14 cellular contexts compared by ENCODE assay signal in the genomic region with DNA sequence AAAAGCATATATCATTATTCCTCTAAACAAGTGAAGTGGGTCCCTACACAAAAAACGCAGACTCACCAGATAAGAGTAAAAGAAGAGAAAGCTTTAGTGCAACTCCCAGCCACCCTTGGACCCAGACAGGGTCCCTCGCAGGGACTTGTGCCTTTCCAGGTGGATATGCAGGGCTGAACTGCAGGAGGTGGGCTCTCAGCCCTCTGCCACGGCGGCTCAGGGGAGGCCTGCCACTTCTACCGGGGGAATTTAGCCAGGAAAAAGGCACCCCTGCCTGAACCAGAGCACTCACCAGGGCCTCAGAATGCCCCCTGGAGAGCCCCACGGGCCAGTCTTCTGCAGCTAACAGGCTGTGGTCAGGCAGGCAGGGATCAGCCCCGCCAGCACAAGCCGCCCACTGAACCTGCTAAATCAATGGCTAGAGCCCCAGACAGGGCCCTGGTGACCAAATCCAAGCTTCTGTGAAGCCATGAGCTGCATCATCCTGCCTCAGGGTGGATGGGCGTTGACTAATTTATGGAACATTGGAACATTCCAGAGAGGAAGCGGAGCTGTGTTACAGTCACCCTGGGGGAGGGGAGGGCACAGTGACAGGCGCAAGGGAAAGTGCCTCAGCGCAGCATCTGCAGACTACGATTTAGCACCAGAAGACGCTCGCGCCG.
A peak's percentile ranks its signal among the peaks of the same experiment; 100 is the strongest.
DNase-seq lines count a peak whose midpoint lies in the region; ATAC-seq, FAIRE-seq and TF ChIP-seq lines count a peak whose summit lies in the region.
"Had no signal": no experiment of that assay in that cellular context is flagged by ENCODE, and none has a peak within 500 bp of the region (broad histone marks: within the 10 kb centered on the region; RNA-seq: fewer than 3 reads in every experiment).

No MANE protein-coding gene starts in this region.

- H3K4ac ChIP-seq in mesendoderm (ENCODE audit: low read depth, low read length), result peak overlapping the region; percentile 91

- H3K79me2 ChIP-seq in mesendoderm (ENCODE audit: control insufficient read depth, insufficient read depth, low read length), result no peaks in the 10 kb centered on the region

- H3K27me3 ChIP-seq in mesendoderm (ENCODE audit: insufficient read depth, low read length, poor library complexity), result no peaks in the 10 kb centered on the region
- H3K27me3 ChIP-seq: esophagus squamous epithelium had no signal

- no peaks in the 10 kb centered on the region for H3K36me3 ChIP-seq in mesendoderm (ENCODE audit: control insufficient read depth, insufficient read depth, low read length)

- H3K9ac ChIP-seq in mesendoderm (ENCODE audit: low read length), result no peak overlapping the region

- no peak overlapping the region for H3K4me2 ChIP-seq in mesendoderm (ENCODE audit: low read length)

- no CpG with 5 or more reads among the region's 17 CpGs for WGBS in mesendoderm (ENCODE audit: extremely low coverage, insufficient coverage, low lambda C conversion rate)

- H3K79me1 ChIP-seq in mesendoderm (ENCODE audit: low read length), result no peaks in the 10 kb centered on the region

- H2BK120ac ChIP-seq in mesendoderm (ENCODE audit: low read depth, low read length), result no peak overlapping the region

- no peak overlapping the region for H4K8ac ChIP-seq in mesendoderm (ENCODE audit: low read depth, low read length)

- H3K4me1 ChIP-seq in mesendoderm (ENCODE audit: control insufficient read depth, low read depth, low read length), result no peaks in the 10 kb centered on the region

- no peak for TF ChIP-seq CTCF in AG09309 (IDR thresholded peaks at IDR 0.05; ENCODE audit: control insufficient read depth, insufficient read depth, low read depth, low read length, missing control alignments)

- H2AK5ac ChIP-seq in mesendoderm (ENCODE audit: low read length), result no peak overlapping the region

- peak; percentile 24 for DNase-seq in AG09309 (ENCODE audit: low read depth)
- DNase-seq in HTR-8/SVneo (ENCODE audit: insufficient read length, low spot score), result peak; percentile 51
- DNase-seq in dermis blood vessel endothelial cell, result peak; percentile 33
- DNase-seq in mesendoderm, result peak; percentile 92
- no peak for DNase-seq in Kasumi-1 (lab: John Stamatoyannopoulos, UW)
- no peak for DNase-seq in DMS 273 (lab: John Stamatoyannopoulos, UW; ENCODE audit: unreplicated experiment)
- DNase-seq in mucosa of gallbladder (ENCODE audit: low spot score), result no peak
- DNase-seq: activated CD8-positive, alpha-beta memory T cell treated with anti-CD3 and anti-CD28 coated beads, Interleukin-2, amount 10 ng/mL, durations not matched to agents 7 days and 5 days; anterior cingulate cortex; esophagus squamous epithelium; NCI-H82; stimulated activated naive CD8-positive, alpha-beta T cell treated with anti-CD3 and anti-CD28 coated beads, Interleukin-15, amount 100 ng/mL, for 72 hours had no signal

- H3K4me3 ChIP-seq in AG09309 (ENCODE audit: control insufficient read depth, low read depth, low read length) (no peak overlapping the region), mesendoderm (ENCODE audit: low read length) (no peak overlapping the region)
- H3K4me3 ChIP-seq: esophagus squamous epithelium had no signal

- no peak overlapping the region for H4K5ac ChIP-seq in mesendoderm (ENCODE audit: low read length)

- peak overlapping the region; percentile 49 for H3K56ac ChIP-seq in mesendoderm (ENCODE audit: low read length)

- no peak for ATAC-seq in HG03196 (IDR thresholded peaks at IDR 0.05; ENCODE audit: unreplicated experiment)
- ATAC-seq: activated CD8-positive, alpha-beta memory T cell treated with anti-CD3 and anti-CD28 coated beads, Interleukin-2, amount 10 ng/mL, durations not matched to agents 7 days and 5 days; stimulated activated naive CD8-positive, alpha-beta T cell treated with anti-CD3 and anti-CD28 coated beads, Interleukin-15, amount 100 ng/mL, for 72 hours had no signal

- H2BK5ac ChIP-seq in mesendoderm (ENCODE audit: low read length), result no peak overlapping the region

- H2BK15ac ChIP-seq in mesendoderm (replicated peaks; ENCODE audit: low read depth), result no peak overlapping the region

- peak overlapping the region; percentile 64 for H3K18ac ChIP-seq in mesendoderm (ENCODE audit: low read length)

- peak overlapping the region; percentile 68 for H3K27ac ChIP-seq in mesendoderm (ENCODE audit: low read depth, low read length)
- H3K27ac ChIP-seq: C4-2B, esophagus squamous epithelium had no signal

- FAIRE-seq in HTR-8/SVneo (lab: Jason Lieb, UNC), result no peak

- no peak overlapping the region for H3K23ac ChIP-seq in mesendoderm (ENCODE audit: low read length)

Comparison
In these comparisons a context has a peak if more than half of its experiments do, and no peak if none do; other contexts are left out.
1. DNase-seq: peak in AG09309 (single experiment), HTR-8/SVneo (single experiment), dermis blood vessel endothelial cell (single experiment) and mesendoderm (single experiment); none in Kasumi-1 (0 of 2), DMS 273 (single experiment) and mucosa of gallbladder (single experiment).